ENCODE assay signal across 25 cellular contexts in the genomic region with DNA sequence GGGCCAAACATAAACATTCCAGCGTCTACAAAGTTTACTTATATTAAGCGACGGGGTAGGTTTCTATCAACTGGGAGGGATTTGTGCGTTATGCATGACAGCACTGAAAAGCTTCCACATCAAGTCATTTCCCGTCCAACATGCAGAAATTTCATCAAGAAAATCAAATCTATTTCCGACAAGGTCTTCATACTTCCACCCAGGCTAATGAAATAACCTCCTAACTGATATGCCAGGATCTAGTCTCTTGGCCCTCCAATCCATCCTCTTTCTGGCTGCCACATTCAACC.
"Had no signal": no experiment of that assay in that cellular context is flagged by ENCODE, and none has a peak within 500 bp of the region (broad histone marks: within the 10 kb centered on the region; RNA-seq: fewer than 3 reads in every experiment).

No MANE protein-coding gene starts in this region.

- H3K27ac ChIP-seq: brain microvascular endothelial cell, coronary artery, esophagus squamous epithelium, foreskin keratinocyte, parathyroid adenoma, sigmoid colon had no signal

- H3K4me1 ChIP-seq: foreskin keratinocyte had no signal

- H3K9me3 ChIP-seq: esophagus squamous epithelium, left ventricle myocardium inferior, mucosa of descending colon, sigmoid colon, SK-N-SH, spleen, testis had no signal

- H3K4me3 ChIP-seq: coronary artery, esophagus squamous epithelium, left ventricle myocardium inferior, mucosa of descending colon, sigmoid colon, spleen, testis had no signal

- DNase-seq: activated CD4-positive, alpha-beta T cell treated with anti-CD3 and anti-CD28 coated beads, Interleukin-2, amount 10 ng/mL, durations not matched to agents 7 days and 5 days; activated CD8-positive, alpha-beta memory T cell treated with anti-CD3 and anti-CD28 coated beads, Interleukin-2, amount 50 U/mL, for 4 hours; activated naive CD4-positive, alpha-beta T cell treated with anti-CD3 and anti-CD28 coated beads for 36 hours; activated T-cell treated with anti-CD3 and anti-CD28 coated beads, Interleukin-2, amount 50 U/mL, for 4 hours; brain microvascular endothelial cell; central memory CD4-positive, alpha-beta T cell; esophagus squamous epithelium; foreskin keratinocyte; glutamatergic neuron; kidney; left ventricle myocardium inferior; mucosa of descending colon; naive B cell; sigmoid colon; SK-N-SH; spleen; stimulated activated CD4-positive, alpha-beta T cell treated with anti-CD3 and anti-CD28 coated beads, Interleukin-4, amount 100 ng/mL, for 4 hours; T-cell; T-helper 9 cell; testis had no signal

- H3K27me3 ChIP-seq: brain microvascular endothelial cell, esophagus squamous epithelium, foreskin keratinocyte, sigmoid colon, spleen, testis had no signal

- H3K4me1 Mint-ChIP-seq: T-cell had no signal

- H3K36me3 ChIP-seq: brain microvascular endothelial cell, esophagus squamous epithelium, left ventricle myocardium inferior, sigmoid colon had no signal

- H3K9ac ChIP-seq: parathyroid adenoma, SK-N-SH had no signal

- H3K9me2 ChIP-seq: SK-N-SH had no signal

- H3K4me3 Mint-ChIP-seq: activated CD4-positive, alpha-beta T cell treated with anti-CD3 and anti-CD28 coated beads, Interleukin-2, amount 10 ng/mL, durations not matched to agents 7 days and 5 days; activated naive CD4-positive, alpha-beta T cell treated with anti-CD3 and anti-CD28 coated beads for 36 hours; activated T-cell treated with anti-CD3 and anti-CD28 coated beads, Interleukin-2, amount 50 U/mL, for 4 hours; memory B cell; naive B cell; stimulated activated memory B cell treated with anti-CD40 and anti-IgM and Interleukin-4, amounts not matched to agents 10 μg/mL and 1 μg/mL and 100 μg/mL, for 72 hours; T-cell; type B pancreatic cell had no signal

- H3K27ac Mint-ChIP-seq: activated CD4-positive, alpha-beta T cell treated with anti-CD3 and anti-CD28 coated beads, Interleukin-2, amount 10 ng/mL, durations not matched to agents 7 days and 5 days; activated naive CD4-positive, alpha-beta T cell treated with anti-CD3 and anti-CD28 coated beads for 36 hours; memory B cell; stimulated activated memory B cell treated with anti-CD40 and anti-IgM and Interleukin-4, amounts not matched to agents 10 μg/mL and 1 μg/mL and 100 μg/mL, for 72 hours; T-cell; type B pancreatic cell had no signal

- H3K9me3 Mint-ChIP-seq: activated naive CD4-positive, alpha-beta T cell treated with anti-CD3 and anti-CD28 coated beads for 36 hours; activated T-cell treated with anti-CD3 and anti-CD28 coated beads, Interleukin-2, amount 50 U/mL, for 4 hours; memory B cell; naive B cell; stimulated activated memory B cell treated with anti-CD40 and anti-IgM and Interleukin-4, amounts not matched to agents 10 μg/mL and 1 μg/mL and 100 μg/mL, for 72 hours; T-cell; type B pancreatic cell had no signal

- H3K4me2 ChIP-seq: SK-N-SH had no signal

- H3K79me2 ChIP-seq: parathyroid adenoma had no signal

- ATAC-seq: activated T-cell treated with anti-CD3 and anti-CD28 coated beads, Interleukin-2, amount 50 U/mL, for 4 hours; foreskin keratinocyte; stimulated activated memory B cell treated with anti-CD40 and anti-IgM and Interleukin-4, amounts not matched to agents 10 μg/mL and 1 μg/mL and 100 μg/mL, for 72 hours; T-cell had no signal

- H2AFZ ChIP-seq: parathyroid adenoma had no signal

- H3K36me3 Mint-ChIP-seq: type B pancreatic cell had no signal

- H3K27me3 Mint-ChIP-seq: activated CD4-positive, alpha-beta T cell treated with anti-CD3 and anti-CD28 coated beads, Interleukin-2, amount 10 ng/mL, durations not matched to agents 7 days and 5 days; memory B cell; naive B cell; stimulated activated memory B cell treated with anti-CD40 and anti-IgM and Interleukin-4, amounts not matched to agents 10 μg/mL and 1 μg/mL and 100 μg/mL, for 72 hours; T-cell; type B pancreatic cell had no signal
